Comparison of ENCODE assay signal across 8 cellular contexts in the genomic region with DNA sequence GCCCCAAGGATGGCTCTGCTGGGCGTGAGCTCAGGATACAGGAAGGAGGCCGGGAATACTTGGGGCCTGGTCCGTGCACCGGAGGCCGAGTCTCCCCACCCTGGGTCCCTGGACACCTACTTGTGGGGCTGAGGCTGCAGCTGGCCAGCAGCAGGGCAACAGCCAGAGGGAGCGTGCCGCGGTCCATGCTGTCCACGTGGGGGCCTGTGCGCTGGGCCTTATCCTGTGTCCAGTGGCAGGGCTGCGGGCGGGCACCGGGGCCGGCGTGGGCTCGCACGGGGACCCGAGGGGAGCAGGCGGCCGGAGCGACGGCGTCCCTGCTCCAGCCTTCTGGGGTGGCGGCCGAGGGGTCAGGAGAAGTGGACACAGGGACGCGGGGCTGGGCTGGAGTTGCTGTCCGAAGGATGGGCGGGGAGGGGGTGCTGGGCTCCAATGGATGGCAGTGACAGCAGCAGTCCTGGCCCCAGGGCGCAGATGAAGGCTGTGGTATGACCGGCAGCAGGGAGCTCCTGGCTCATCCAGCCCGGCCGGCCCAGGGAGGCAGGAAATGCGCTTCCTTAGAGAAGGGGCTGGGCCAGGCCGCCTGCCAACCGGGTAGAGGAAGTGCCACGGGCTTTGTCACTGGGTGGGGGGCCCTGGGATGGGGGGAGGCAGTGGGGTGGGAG. TPM values are rescaled to one million over a fixed set of nuclear protein-coding genes. Genes with fewer than 3 reads are reported as not detected.
DNase-seq lines count a peak whose midpoint lies in the region; ATAC-seq and TF ChIP-seq lines count a peak whose summit lies in the region.

A gene (minus strand): TSS at position 490 of the 665 bp plus-strand sequence. CDS start 303 bp downstream, at position 187.

- peaks cover 25% of the 10 kb centered on the region for H3K4me1 Mint-ChIP-seq in central memory CD8-positive, alpha-beta T cell
- H3K4me1 Mint-ChIP-seq in stimulated activated naive CD8-positive, alpha-beta T cell treated with anti-CD3 and anti-CD28 coated beads, Interleukin-15, Interleukin-2, amounts not matched to agents 100 ng/mL and 50 ng/mL, for 24 hours (ENCODE audit: low read depth) = peaks cover 45% of the 10 kb centered on the region

- peak within 1 kb of the TSS; percentile 95 for H3K27ac Mint-ChIP-seq in central memory CD8-positive, alpha-beta T cell (ENCODE audit: low read depth)
- H3K27ac Mint-ChIP-seq in stimulated activated naive CD8-positive, alpha-beta T cell treated with anti-CD3 and anti-CD28 coated beads, Interleukin-15, Interleukin-2, amounts not matched to agents 100 ng/mL and 50 ng/mL, for 24 hours = peak within 1 kb of the TSS; percentile 85

- H3K27me3 Mint-ChIP-seq in central memory CD8-positive, alpha-beta T cell = no peaks in the 10 kb centered on the region
- H3K27me3 Mint-ChIP-seq in stimulated activated naive CD8-positive, alpha-beta T cell treated with anti-CD3 and anti-CD28 coated beads, Interleukin-15, Interleukin-2, amounts not matched to agents 100 ng/mL and 50 ng/mL, for 24 hours = no peaks in the 10 kb centered on the region

- peak; percentile 57 for ATAC-seq in central memory CD8-positive, alpha-beta T cell (replicated peaks; ENCODE audit: extremely low read depth, poor library complexity, severe bottlenecking)
- ATAC-seq in HG02642 (IDR thresholded peaks at IDR 0.05; ENCODE audit: poor library complexity, unreplicated experiment) = no peak

- peak within 1 kb of the TSS; percentile 95 for H3K4me3 Mint-ChIP-seq in central memory CD8-positive, alpha-beta T cell
- peak within 1 kb of the TSS; percentile 87 for H3K4me3 Mint-ChIP-seq in stimulated activated naive CD8-positive, alpha-beta T cell treated with anti-CD3 and anti-CD28 coated beads, Interleukin-15, Interleukin-2, amounts not matched to agents 100 ng/mL and 50 ng/mL, for 24 hours

- peaks cover 4% of the 10 kb centered on the region for H3K36me3 Mint-ChIP-seq in central memory CD8-positive, alpha-beta T cell (ENCODE audit: insufficient read depth)
- H3K36me3 Mint-ChIP-seq in stimulated activated naive CD8-positive, alpha-beta T cell treated with anti-CD3 and anti-CD28 coated beads, Interleukin-15, Interleukin-2, amounts not matched to agents 100 ng/mL and 50 ng/mL, for 24 hours (ENCODE audit: low read depth) = peaks cover 26% of the 10 kb centered on the region

- peaks cover 4% of the 10 kb centered on the region for H3K9me3 Mint-ChIP-seq in central memory CD8-positive, alpha-beta T cell
- peaks cover 5% of the 10 kb centered on the region for H3K9me3 Mint-ChIP-seq in stimulated activated naive CD8-positive, alpha-beta T cell treated with anti-CD3 and anti-CD28 coated beads, Interleukin-15, Interleukin-2, amounts not matched to agents 100 ng/mL and 50 ng/mL, for 24 hours

- no peak for TF ChIP-seq CTCF in GM20000 (IDR thresholded peaks at IDR 0.05; ENCODE audit: extremely low read depth, missing control alignments)

- DNase-seq in Daoy (ENCODE audit: low read depth) (peak; percentile 85), left kidney (ENCODE audit: low read depth, low spot score) (peak; percentile 64), NCI-H2107 treated with DMSO at 0.1 percent for 48 hours (lab: John Stamatoyannopoulos, UW; ENCODE audit: unreplicated experiment) (no peak), GM20000 (ENCODE audit: low spot score) (no peak)
- no peak for DNase-seq in central memory CD8-positive, alpha-beta T cell (ENCODE audit: low spot score in 2 of 2)

TF ChIP-seq in PFSK-1, 5 proteins besides CTCF, POLR2A, EP300 and RAD21:
- TF ChIP-seq TAF1 (IDR thresholded peaks at IDR 0.05; ENCODE audit: borderline replicate concordance, insufficient read depth, low read length) (no peak), FOXP2 (optimal IDR thresholded peaks at IDR 0.05; ENCODE audit: borderline replicate concordance, extremely low read depth, extremely low read length, insufficient read depth) (no peak), POLR2AphosphoS5 (IDR thresholded peaks at IDR 0.05; ENCODE audit: low read depth, low read length) (peak; percentile 58; the same call in 1 of the 2 replicates), SIN3A (IDR thresholded peaks at IDR 0.05; ENCODE audit: borderline replicate concordance, insufficient read depth, low read length) (peak; percentile 59; the same call in 1 of the 2 replicates)
- TF ChIP-seq, protein P1, sequence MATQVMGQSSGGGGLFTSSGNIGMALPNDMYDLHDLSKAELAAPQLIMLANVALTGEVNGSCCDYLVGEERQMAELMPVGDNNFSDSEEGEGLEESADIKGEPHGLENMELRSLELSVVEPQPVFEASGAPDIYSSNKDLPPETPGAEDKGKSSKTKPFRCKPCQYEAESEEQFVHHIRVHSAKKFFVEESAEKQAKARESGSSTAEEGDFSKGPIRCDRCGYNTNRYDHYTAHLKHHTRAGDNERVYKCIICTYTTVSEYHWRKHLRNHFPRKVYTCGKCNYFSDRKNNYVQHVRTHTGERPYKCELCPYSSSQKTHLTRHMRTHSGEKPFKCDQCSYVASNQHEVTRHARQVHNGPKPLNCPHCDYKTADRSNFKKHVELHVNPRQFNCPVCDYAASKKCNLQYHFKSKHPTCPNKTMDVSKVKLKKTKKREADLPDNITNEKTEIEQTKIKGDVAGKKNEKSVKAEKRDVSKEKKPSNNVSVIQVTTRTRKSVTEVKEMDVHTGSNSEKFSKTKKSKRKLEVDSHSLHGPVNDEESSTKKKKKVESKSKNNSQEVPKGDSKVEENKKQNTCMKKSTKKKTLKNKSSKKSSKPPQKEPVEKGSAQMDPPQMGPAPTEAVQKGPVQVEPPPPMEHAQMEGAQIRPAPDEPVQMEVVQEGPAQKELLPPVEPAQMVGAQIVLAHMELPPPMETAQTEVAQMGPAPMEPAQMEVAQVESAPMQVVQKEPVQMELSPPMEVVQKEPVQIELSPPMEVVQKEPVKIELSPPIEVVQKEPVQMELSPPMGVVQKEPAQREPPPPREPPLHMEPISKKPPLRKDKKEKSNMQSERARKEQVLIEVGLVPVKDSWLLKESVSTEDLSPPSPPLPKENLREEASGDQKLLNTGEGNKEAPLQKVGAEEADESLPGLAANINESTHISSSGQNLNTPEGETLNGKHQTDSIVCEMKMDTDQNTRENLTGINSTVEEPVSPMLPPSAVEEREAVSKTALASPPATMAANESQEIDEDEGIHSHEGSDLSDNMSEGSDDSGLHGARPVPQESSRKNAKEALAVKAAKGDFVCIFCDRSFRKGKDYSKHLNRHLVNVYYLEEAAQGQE (IDR thresholded peaks at IDR 0.05; ENCODE audit: insufficient read depth in 1 of 2, low read depth in 2 of 2, low read length in 2 of 2) = 0 out of 4 replicates have a peak, but pooled peaks of 1 of the 2 experiments have one; percentile 29
TF ChIP-seq in PFSK-1: peak in this region for 3.

RNA-seq across cellular contexts. Expression of the gene that starts here (rescaled TPM):
- total RNA-seq in Daoy (2014; rRNA removed; shearing (Covaris generic)) = 2.6 and 4.1 TPM in 2 replicates
- polyA plus RNA-seq in PFSK-1 (2012; ENCODE audit: insufficient read length, low read depth) = 107 TPM

Comparison
In these comparisons a context has a peak if more than half of its experiments do, and no peak if none do; other contexts are left out.
1. DNase-seq: peak in Daoy (single experiment) and left kidney (single experiment); none in central memory CD8-positive, alpha-beta T cell (0 of 2), NCI-H2107 treated with DMSO at 0.1 percent for 48 hours (single experiment) and GM20000 (single experiment).